ENCODE assay signal across 8 cellular contexts in the genomic region with DNA sequence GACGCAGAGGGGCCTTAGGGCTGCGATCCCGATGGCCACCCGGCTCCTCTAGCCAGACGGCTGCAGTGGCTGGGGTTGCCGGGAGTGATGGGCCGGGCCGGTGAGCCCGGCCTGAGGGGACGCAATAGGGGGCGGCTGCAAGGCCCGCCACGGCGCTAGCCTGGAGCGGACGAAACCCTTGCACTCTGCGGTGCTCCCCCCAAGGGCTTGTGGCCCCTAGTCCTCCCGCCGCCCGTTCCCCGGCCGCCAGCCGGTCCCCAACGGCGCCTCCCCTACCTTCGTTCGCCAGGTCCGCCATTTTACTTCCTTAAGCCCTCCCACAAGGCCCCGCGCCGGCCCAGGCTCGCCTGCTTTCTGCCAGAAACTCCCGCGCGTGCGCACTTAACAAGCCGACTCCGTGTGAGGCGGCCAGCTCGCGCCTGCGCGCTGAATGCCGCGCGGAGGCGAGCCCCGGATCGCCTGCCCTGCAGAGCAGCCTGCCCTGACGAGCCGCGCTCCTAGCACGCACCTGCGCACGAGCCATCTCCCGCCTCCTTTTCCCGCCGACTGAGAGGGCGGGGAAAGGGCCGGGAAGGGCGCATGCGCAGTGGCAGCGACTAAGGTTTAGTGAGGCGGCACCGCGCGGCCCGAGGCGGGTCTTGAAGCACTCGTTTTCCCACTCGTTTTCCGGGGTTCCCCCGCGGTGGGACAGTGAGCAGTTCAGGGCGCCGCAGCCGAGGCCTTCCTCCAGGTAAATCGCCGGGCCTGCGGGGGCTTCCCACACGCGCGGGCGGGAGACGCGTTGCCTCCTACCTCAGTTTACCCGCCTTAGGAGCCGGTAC. TPM values are rescaled to one million over a fixed set of nuclear protein-coding genes. Genes with fewer than 3 reads are reported as not detected.
A peak's percentile ranks its signal among the peaks of the same experiment; 100 is the strongest.
DNase-seq lines count a peak whose midpoint lies in the region; ATAC-seq and TF ChIP-seq lines count a peak whose summit lies in the region.

A gene with protein sequence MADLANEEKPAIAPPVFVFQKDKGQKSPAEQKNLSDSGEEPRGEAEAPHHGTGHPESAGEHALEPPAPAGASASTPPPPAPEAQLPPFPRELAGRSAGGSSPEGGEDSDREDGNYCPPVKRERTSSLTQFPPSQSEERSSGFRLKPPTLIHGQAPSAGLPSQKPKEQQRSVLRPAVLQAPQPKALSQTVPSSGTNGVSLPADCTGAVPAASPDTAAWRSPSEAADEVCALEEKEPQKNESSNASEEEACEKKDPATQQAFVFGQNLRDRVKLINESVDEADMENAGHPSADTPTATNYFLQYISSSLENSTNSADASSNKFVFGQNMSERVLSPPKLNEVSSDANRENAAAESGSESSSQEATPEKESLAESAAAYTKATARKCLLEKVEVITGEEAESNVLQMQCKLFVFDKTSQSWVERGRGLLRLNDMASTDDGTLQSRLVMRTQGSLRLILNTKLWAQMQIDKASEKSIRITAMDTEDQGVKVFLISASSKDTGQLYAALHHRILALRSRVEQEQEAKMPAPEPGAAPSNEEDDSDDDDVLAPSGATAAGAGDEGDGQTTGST (minus strand): TSS at position 356 of the 821 bp plus-strand sequence. CDS start 58 bp downstream, at position 298.

- peak; percentile 88 for ATAC-seq in CD8-positive, alpha-beta T cell
- peak; percentile 88 for ATAC-seq in GM19467 (IDR thresholded peaks at IDR 0.05; ENCODE audit: unreplicated experiment)

- H3K27me3 ChIP-seq in CD8-positive, alpha-beta T cell (ENCODE audit: insufficient read depth, low read length) = no peaks in the 10 kb centered on the region

- intact Hi-C loops in CD8-positive, alpha-beta T cell (cut with DNase I, micrococcal nuclease) = loop anchor here (1.0 to 10.0 kb wide), 14 partner anchors 10 to 397 kb away; partner anchors contain the start of genes VMAC (in 2 of the 2), ALKBH7 (in 1 of the 2), CATSPERD (in 1 of the 2) and HSD11B1L (in 1 of the 2)

- peak within 1 kb of the TSS; percentile 65 for H3K4me3 ChIP-seq in CD8-positive, alpha-beta T cell (ENCODE audit: low read depth, low read length)

- POLR2A ChIA-PET in CD8-positive, alpha-beta T cell (lab: Charles Lee) = interaction anchor here (0.6 to 2.5 kb wide), 12 partner anchors 10 to 155 kb away, joined by 3 to 14 read pairs (median 4); partner anchors contain the start of genes NDUFA11 and VMAC

- peaks cover 33% of the 10 kb centered on the region for H3K36me3 Mint-ChIP-seq in CD8-positive, alpha-beta T cell

- TF ChIP-seq CTCF in CD8-positive, alpha-beta T cell (IDR thresholded peaks at IDR 0.05) = no peak

- H3K27ac ChIP-seq in CD8-positive, alpha-beta T cell (ENCODE audit: low read depth, low read length) = peak within 1 kb of the TSS; percentile 83

- H3K9me3 Mint-ChIP-seq in CD8-positive, alpha-beta T cell = no peaks in the 10 kb centered on the region

- peak; percentile 94 to 99 (median 98) for DNase-seq in CD8-positive, alpha-beta T cell
- DNase-seq in HS-27A (ENCODE audit: low read depth) (peak; percentile 87), NK-92 (lab: John Stamatoyannopoulos, UW; ENCODE audit: unreplicated experiment) (peak; percentile 95), lung microvascular endothelial cell (ENCODE audit: low read depth in 2 of 2) (peak; percentile 100)
- DNase-seq in activated CD8-positive, alpha-beta memory T cell treated with anti-CD3 and anti-CD28 coated beads for 24 hours = peak; percentile 96
- peak; percentile 98 for DNase-seq in effector CD8-positive, alpha-beta T cell (lab: John Stamatoyannopoulos, UW)
- DNase-seq in stimulated activated CD4-positive, alpha-beta T cell treated with anti-CD3 and anti-CD28 coated beads, TNF-alpha, amount 100 ng/mL, for 48 hours (ENCODE audit: low read depth in 3 of 3) = peak; percentile 94 to 98 (median 96)

- peak within 1 kb of the TSS; percentile 96 for H3K4me3 Mint-ChIP-seq in CD8-positive, alpha-beta T cell

- CTCF ChIA-PET in CD8-positive, alpha-beta T cell (lab: Charles Lee) = interaction anchor here (0.6 to 5.3 kb wide), 4 partner anchors 9 to 75 kb away, joined by 3 to 30 read pairs (median 9); partner anchors contain the start of gene NDUFA11

- H3K27ac Mint-ChIP-seq in CD8-positive, alpha-beta T cell = peak within 1 kb of the TSS; percentile 95

- H3K9me3 ChIP-seq in CD8-positive, alpha-beta T cell (ENCODE audit: low read length) = no peaks in the 10 kb centered on the region

- peaks cover 50% of the 10 kb centered on the region for H3K4me1 ChIP-seq in CD8-positive, alpha-beta T cell (ENCODE audit: insufficient read depth, low read length)

- peaks cover 56% of the 10 kb centered on the region for H3K4me1 Mint-ChIP-seq in CD8-positive, alpha-beta T cell (ENCODE audit: low read depth)

- no peaks in the 10 kb centered on the region for H3K27me3 Mint-ChIP-seq in CD8-positive, alpha-beta T cell (ENCODE audit: low read depth)

- peaks cover 13% of the 10 kb centered on the region for H3K36me3 ChIP-seq in CD8-positive, alpha-beta T cell (ENCODE audit: insufficient read depth, low read length)

RNA-seq across cellular contexts. Expression of the gene that starts here (rescaled TPM):
- 100 to 1,000 TPM; 109 to 118 TPM for total RNA-seq in CD8-positive, alpha-beta T cell
- 18.5 and 25.4 TPM in 2 replicates for total RNA-seq in lung microvascular endothelial cell

Comparison
In these comparisons a context has a peak if more than half of its experiments do, and no peak if none do; other contexts are left out.
1. Peak in every context shown above with its lines: DNase-seq, ATAC-seq, H3K4me3 ChIP-seq and H3K27ac ChIP-seq.